In the genomic region with DNA sequence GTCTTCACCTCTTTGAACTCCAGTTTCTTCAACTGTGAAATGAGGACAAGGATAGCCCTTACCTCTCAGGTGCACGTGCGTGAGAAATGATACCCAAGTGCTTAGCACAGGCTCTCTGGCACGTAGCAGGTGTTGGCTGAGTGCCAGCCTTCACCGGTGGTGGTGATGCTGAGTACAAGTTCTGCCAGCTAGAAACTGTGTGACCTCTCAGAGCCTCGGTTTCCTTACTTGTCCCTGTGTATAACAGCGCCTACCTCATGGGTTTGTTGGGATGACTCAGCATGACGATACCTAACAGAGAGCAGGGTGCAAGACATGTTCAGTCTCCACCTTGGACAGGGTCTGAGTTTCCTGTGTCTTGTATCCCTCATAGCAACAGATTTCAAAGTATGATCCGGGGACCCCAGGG, we compare ENCODE assay signal across 9 cellular contexts.
A peak's percentile ranks its signal among the peaks of the same experiment; 100 is the strongest.
DNase-seq lines count a peak whose midpoint lies in the region; ATAC-seq and TF ChIP-seq lines count a peak whose summit lies in the region.
"Had no signal": no experiment of that assay in that cellular context is flagged by ENCODE, and none has a peak within 500 bp of the region (broad histone marks: within the 10 kb centered on the region; RNA-seq: fewer than 3 reads in every experiment).

No MANE protein-coding gene starts in this region.

- ATAC-seq in GM18505 (IDR thresholded peaks at IDR 0.05; ENCODE audit: unreplicated experiment) (no peak), T-helper 17 cell (no peak)

- peaks cover 3 to 10% (median 4%) of the 10 kb centered on the region in 3 donors for H3K27me3 Mint-ChIP-seq in CD14-positive monocyte (ENCODE audit: low read depth in 3 of 3)
- no peaks in the 10 kb centered on the region for H3K27me3 Mint-ChIP-seq in T-helper 17 cell

- WGBS in mammary epithelial cell (ENCODE audit: low coverage, missing lambda C conversion rate) = 85% methylated on average over 8 of the region's 8 CpGs

- H3K4me1 ChIP-seq in mammary epithelial cell (ENCODE audit: insufficient read depth, low read length) (no peaks in the 10 kb centered on the region), muscle layer of colon (ENCODE audit: insufficient read depth, low read length) (peaks cover 21% of the 10 kb centered on the region)

- H3K9ac ChIP-seq in mammary epithelial cell (ENCODE audit: insufficient read depth, low read length) (no peak overlapping the region), muscle layer of colon (ENCODE audit: low read length) (no peak overlapping the region)

- H3K36me3 ChIP-seq in mammary epithelial cell (ENCODE audit: insufficient read depth, low read length) (no peaks in the 10 kb centered on the region), muscle layer of colon (ENCODE audit: insufficient read depth, low read length) (peaks cover 23% of the 10 kb centered on the region)

- H3K4me3 Mint-ChIP-seq in CD14-positive monocyte (no peak overlapping the region), T-helper 17 cell (no peak overlapping the region)

- intact Hi-C loops in CD14-positive monocyte (cut with micrococcal nuclease) = loop anchor here (5.0 to 10.0 kb wide), 2 partner anchors 47 to 680 kb away; no protein-coding TSS in a partner anchor
- intact Hi-C loops in mammary epithelial cell (cut with micrococcal nuclease) = no loop called here

- H3K27me3 ChIP-seq in mammary epithelial cell (ENCODE audit: insufficient read depth, low read length) (no peaks in the 10 kb centered on the region), muscle layer of colon (ENCODE audit: control insufficient read depth in 1 of 2, insufficient read depth in 2 of 2, low read length in 2 of 2) (no peaks in the 10 kb centered on the region)

- no peak overlapping the region for H3K4me3 ChIP-seq in mammary epithelial cell (replicated peaks in 1 of 3; ENCODE audit: insufficient read depth in 1 of 3, low read depth in 2 of 3, low read length in 3 of 3)
- H3K4me3 ChIP-seq in muscle layer of colon (ENCODE audit: low read depth in 1 of 2, low read length in 2 of 2) = no peak overlapping the region

- H2AFZ ChIP-seq in mammary epithelial cell (ENCODE audit: low read depth, low read length) = no peak overlapping the region

- no peak overlapping the region for H3K4me2 ChIP-seq in mammary epithelial cell (ENCODE audit: insufficient read depth, low read depth, low read length)

- H3K27ac ChIP-seq in mammary epithelial cell (ENCODE audit: insufficient read depth, low read depth, low read length) (no peak overlapping the region), muscle layer of colon (ENCODE audit: low read depth, low read length) (peak overlapping the region; percentile 56)

- CTCF ChIA-PET in mammary epithelial cell (lab: Charles Lee; ENCODE audit: low non-redundant PET) = no interaction called here

- H4K20me1 ChIP-seq in mammary epithelial cell (ENCODE audit: insufficient read depth, low read length) = no peaks in the 10 kb centered on the region

- no peak for TF ChIP-seq POLR2A in GM18505 (IDR thresholded peaks at IDR 0.05; ENCODE audit: borderline replicate concordance, extremely low read depth, insufficient read depth, insufficient read length)

- no peaks in the 10 kb centered on the region for H3K9me3 Mint-ChIP-seq in CD14-positive monocyte

- H3K36me3 Mint-ChIP-seq in CD14-positive monocyte (peaks cover 0 to 2% of the 10 kb centered on the region in 2 donors), T-helper 17 cell (ENCODE audit: low read depth) (no peaks in the 10 kb centered on the region)

- H3K4me1 Mint-ChIP-seq in CD14-positive monocyte (peaks cover 20% of the 10 kb centered on the region), T-helper 17 cell (peaks cover 6% of the 10 kb centered on the region)

- H3K79me2 ChIP-seq in mammary epithelial cell (ENCODE audit: insufficient read depth, low read length) = no peaks in the 10 kb centered on the region

- in situ Hi-C loops in mammary epithelial cell (cut with MboI; ENCODE audit: low sequenced_read_pairs in 2 of 2) = no loop called here

- no TSS peak for BruUV-seq in mammary epithelial cell (replicated peaks; lab: Mats Ljungman, UMichigan)

- DNase-seq in CD14-positive monocyte (ENCODE audit: low spot score) = peak; percentile 30
- DNase-seq in NCI-H1417 (lab: John Stamatoyannopoulos, UW) = peak; percentile 59 to 80 (median 76)
- peak; percentile 75 for DNase-seq in mammary epithelial cell
- DNase-seq in stimulated activated naive CD4-positive, alpha-beta T cell (lab: John Stamatoyannopoulos, UW) = no peak
- no peak for DNase-seq in kidney glomerular epithelial cell (lab: John Stamatoyannopoulos, UW)
- no peak for DNase-seq in T-helper 17 cell
- DNase-seq: central memory CD4-positive, alpha-beta T cell had no signal

- H3K27ac Mint-ChIP-seq in CD14-positive monocyte (peak overlapping the region in 1 of 7 donors; percentile 8), T-helper 17 cell (no peak overlapping the region)

- no peaks in the 10 kb centered on the region for H3K9me3 ChIP-seq in mammary epithelial cell (replicated peaks; ENCODE audit: insufficient read depth, low read length)
- H3K9me3 ChIP-seq in muscle layer of colon (ENCODE audit: low read length) = no peaks in the 10 kb centered on the region
- no peaks in the 10 kb centered on the region for H3K9me3 ChIP-seq in T-helper 17 cell (ENCODE audit: control insufficient read depth, low read length, poor library complexity, severe bottlenecking)

- TF ChIP-seq CTCF in CD14-positive monocyte (IDR thresholded peaks at IDR 0.05) (no peak), mammary epithelial cell (conservative IDR thresholded peaks at IDR 0.05 in 1 of 2, IDR thresholded peaks at IDR 0.05 in 1 of 2; ENCODE audit: extremely low read depth in 1 of 2, insufficient read depth in 1 of 2, low read depth in 1 of 2, low read length in 2 of 2) (no peak)

- dilution Hi-C loops in mammary epithelial cell (cut with HindIII; ENCODE audit: low sequenced_read_pairs) = no loop called here

Comparison
In these comparisons a context has a peak if more than half of its experiments do, and no peak if none do; other contexts are left out.
1. DNase-seq: peak in CD14-positive monocyte (single experiment), NCI-H1417 (3 of 3) and mammary epithelial cell (single experiment); none in stimulated activated naive CD4-positive, alpha-beta T cell (0 of 6), kidney glomerular epithelial cell (single experiment) and T-helper 17 cell (0 of 3).